In genomic region chr2:135373702-135374101, GRCh38 we compare ENCODE assay signal across 11 cellular contexts.
"Had no signal": no experiment of that assay in that cellular context is flagged by ENCODE, and none has a peak within 500 bp of the region (broad histone marks: within the 10 kb centered on the region; RNA-seq: fewer than 3 reads in every experiment).

No MANE protein-coding gene starts in this region.

- H3K9me3 ChIP-seq: HAP-1 had no signal

- H3K27ac ChIP-seq: GM23248 had no signal

- H3K4me1 ChIP-seq: HAP-1 had no signal

- H3K9ac ChIP-seq: GM23248 had no signal

- DNase-seq: GM23248, GOT3, H7, H9, HCEC 1CT, HFFc6 had no signal

- H2AFZ ChIP-seq: GM23248, GM23338 had no signal

- H3K4me3 ChIP-seq: GM23248, GM23338, HAP-1 had no signal

- ATAC-seq: GM23338, HCT116 had no signal

- FAIRE-seq: H1, H54 had no signal

- H3K36me3 ChIP-seq: HAP-1 had no signal

- H3K4me2 ChIP-seq: GM23338 had no signal
